Comparison of ENCODE assay signal across 1 cellular context in the genomic region with DNA sequence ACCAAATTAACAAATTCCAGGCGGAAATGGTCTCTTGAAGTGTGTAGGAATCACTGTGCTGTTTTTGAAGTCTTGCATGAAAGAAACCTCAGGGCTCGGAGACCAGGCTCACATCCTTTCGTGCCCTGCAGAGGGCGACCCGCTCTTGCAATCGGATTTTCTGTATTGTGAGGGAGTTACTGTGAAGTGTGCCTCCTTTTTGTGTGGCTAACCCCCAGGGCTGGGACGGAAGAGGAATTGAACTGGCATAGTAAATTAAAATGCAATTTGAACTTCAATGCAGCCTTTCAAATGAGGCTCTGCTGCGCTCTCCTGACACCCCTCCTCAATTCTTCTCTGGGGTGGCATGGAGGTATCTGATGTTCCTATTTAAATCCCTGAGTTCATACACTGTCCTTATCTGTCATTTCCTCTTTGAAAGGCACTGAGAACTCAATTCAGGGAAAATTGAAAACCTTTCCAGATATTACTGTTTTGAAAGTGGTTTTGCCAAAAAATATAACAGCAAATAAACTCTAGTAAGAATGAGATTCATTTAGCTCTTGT.
TF ChIP-seq lines count a peak whose summit lies in the region.

No MANE protein-coding gene starts in this region.

TF ChIP-seq in GM12878, 131 proteins besides CTCF, POLR2A, EP300 and RAD21 (continued from another document):
- TF ChIP-seq TARDBP (IDR thresholded peaks at IDR 0.05; ENCODE audit: borderline replicate concordance): no peak
- no peak for TF ChIP-seq CBX3 (IDR thresholded peaks at IDR 0.05; ENCODE audit: borderline replicate concordance, low read depth)
- no peak for TF ChIP-seq POLR2AphosphoS5 (IDR thresholded peaks at IDR 0.05; ENCODE audit: low read length)
- no peak for TF ChIP-seq SREBF1 (IDR thresholded peaks at IDR 0.05; ENCODE audit: low read length)
- no peak for TF ChIP-seq NRF1 (conservative IDR thresholded peaks at IDR 0.05; ENCODE audit: low read depth, low read length)
- no peak for TF ChIP-seq BMI1 (IDR thresholded peaks at IDR 0.05; ENCODE audit: borderline replicate concordance)
